Comparison of ENCODE assay signal across 10 cellular contexts in genomic region chr19:41052162-41052561, GRCh38. TPM values are rescaled to one million over a fixed set of nuclear protein-coding genes. Genes with fewer than 3 reads are reported as not detected.
"Had no signal": no experiment of that assay in that cellular context is flagged by ENCODE, and none has a peak within 500 bp of the region (broad histone marks: within the 10 kb centered on the region; RNA-seq: fewer than 3 reads in every experiment).

No MANE protein-coding gene starts in this region.

RNA-seq across cellular contexts. Expression of gene CYP2A13, which starts 36.1 kb away (rescaled TPM):
- total RNA-seq: OCI-LY7, PC-3, PC-9, Peyer's patch, Right ventricle myocardium inferior, Right ventricle myocardium superior, RPMI7951, SJCRH30, SJSA1, SK-MEL-5 had no signal
